In genomic region chr19:23052349-23052748, GRCh38 we compare ENCODE assay signal across 8 cellular contexts. TPM values are rescaled to one million over a fixed set of nuclear protein-coding genes. Genes with fewer than 3 reads are reported as not detected.
"Had no signal": no experiment of that assay in that cellular context is flagged by ENCODE, and none has a peak within 500 bp of the region (broad histone marks: within the 10 kb centered on the region; RNA-seq: fewer than 3 reads in every experiment).

No MANE protein-coding gene starts in this region.

- H3K4me3 Mint-ChIP-seq: H9, IgD-negative memory B cell had no signal

- H3K4me1 Mint-ChIP-seq: H9, IgD-negative memory B cell had no signal

- H3K36me3 Mint-ChIP-seq: IgD-negative memory B cell had no signal

- H3K9ac ChIP-seq: GM23248, KMS-11 had no signal

- H3K27ac ChIP-seq: GM23248, KMS-11 had no signal

- DNase-seq: GM23248, H9, HCEC 1CT, KBM-7 had no signal

- H2AFZ ChIP-seq: GM23248 had no signal

- H3K4me2 ChIP-seq: KMS-11 had no signal

- H3K27ac Mint-ChIP-seq: H9 had no signal

- H3K4me3 ChIP-seq: GM23248 had no signal

- H3K27me3 Mint-ChIP-seq: IgD-negative memory B cell had no signal

RNA-seq across cellular contexts. Expression of gene ZNF728, which starts 49.4 kb away (rescaled TPM):
- total RNA-seq: GM23248, H1, H9, HT-29 had no signal
- polyA plus RNA-seq: GM23248, H1, IgD-negative memory B cell had no signal
